10 cellular contexts compared by ENCODE assay signal in genomic region chr18:48997681-48997984, GRCh38. TPM values are rescaled to one million over a fixed set of nuclear protein-coding genes. Genes with fewer than 3 reads are reported as not detected.
DNase-seq lines count a peak whose midpoint lies in the region; ATAC-seq and TF ChIP-seq lines count a peak whose summit lies in the region.
"Had no signal": no experiment of that assay in that cellular context is flagged by ENCODE, and none has a peak within 500 bp of the region (broad histone marks: within the 10 kb centered on the region; RNA-seq: fewer than 3 reads in every experiment).

No MANE protein-coding gene starts in this region.

- H3K4me1 ChIP-seq in SJSA1 (replicated peaks) (peaks cover 81% of the 10 kb centered on the region), hepatocyte (ENCODE audit: insufficient read depth) (peaks cover 40% of the 10 kb centered on the region), smooth muscle cell (ENCODE audit: low read depth) (peaks cover 18% of the 10 kb centered on the region), colonic mucosa (peaks cover 7% of the 10 kb centered on the region)

- H3K9ac ChIP-seq in smooth muscle cell (ENCODE audit: low read depth) = peak overlapping the region; percentile 98
- peak overlapping the region in 1 of 2 donors; percentile 5 for H3K9ac ChIP-seq in colonic mucosa (ENCODE audit: low read depth in 2 of 2, low read length in 2 of 2)

- H3F3A ChIP-seq in smooth muscle cell (ENCODE audit: low read depth) = peaks cover 20% of the 10 kb centered on the region

- intact Hi-C loops in colonic mucosa (cut with DNase I) = no loop called here

- no peaks in the 10 kb centered on the region for H3K9me2 ChIP-seq in hepatocyte (replicated peaks; ENCODE audit: insufficient read depth)

- 73% methylated on average over 6 of the region's 6 CpGs for WGBS in hepatocyte (ENCODE audit: low lambda C conversion rate, missing lambda C conversion rate)
- WGBS in smooth muscle cell (ENCODE audit: low lambda C conversion rate) = 43% methylated on average over 6 of the region's 6 CpGs

- H3K4me3 ChIP-seq in SJSA1 = no peak overlapping the region
- H3K4me3 ChIP-seq in hepatocyte = no peak overlapping the region
- no peak overlapping the region for H3K4me3 ChIP-seq in smooth muscle cell
- no peak overlapping the region for H3K4me3 ChIP-seq in colonic mucosa

- H3K27ac ChIP-seq in SJSA1 (peak overlapping the region; percentile 100), hepatocyte (peak overlapping the region; percentile 80), smooth muscle cell (ENCODE audit: low read depth) (peak overlapping the region; percentile 100), colonic mucosa (no peak overlapping the region)
- H3K27ac ChIP-seq: 22Rv1 had no signal

- H3K4me2 ChIP-seq in hepatocyte (no peak overlapping the region), smooth muscle cell (peak overlapping the region; percentile 79)

- H3K27me3 ChIP-seq in SJSA1 (replicated peaks) (no peaks in the 10 kb centered on the region), hepatocyte (no peaks in the 10 kb centered on the region), smooth muscle cell (ENCODE audit: low read depth) (no peaks in the 10 kb centered on the region), colonic mucosa (no peaks in the 10 kb centered on the region)

- no peaks in the 10 kb centered on the region for H3K9me3 ChIP-seq in SJSA1 (replicated peaks)
- H3K9me3 ChIP-seq in hepatocyte (ENCODE audit: low read depth) = no peaks in the 10 kb centered on the region
- H3K9me3 ChIP-seq in smooth muscle cell (replicated peaks; ENCODE audit: low read depth) = no peaks in the 10 kb centered on the region
- H3K9me3 ChIP-seq in colonic mucosa = no peaks in the 10 kb centered on the region

- no peak for TF ChIP-seq CTCF in hepatocyte (IDR thresholded peaks at IDR 0.05; ENCODE audit: poor library complexity)
- no peak for TF ChIP-seq CTCF in smooth muscle cell (IDR thresholded peaks at IDR 0.05; ENCODE audit: borderline replicate concordance, insufficient read depth, poor library complexity, severe bottlenecking)
- no peak for TF ChIP-seq CTCF in colonic mucosa (IDR thresholded peaks at IDR 0.05)

- no peaks in the 10 kb centered on the region for H3K79me2 ChIP-seq in hepatocyte
- H3K79me2 ChIP-seq in smooth muscle cell (ENCODE audit: low read depth) = no peaks in the 10 kb centered on the region

- H2AFZ ChIP-seq in hepatocyte (no peak overlapping the region), smooth muscle cell (ENCODE audit: low read depth) (no peak overlapping the region)

- H4K20me1 ChIP-seq in hepatocyte (ENCODE audit: insufficient read depth, poor library complexity, severe bottlenecking) = no peaks in the 10 kb centered on the region
- H4K20me1 ChIP-seq in smooth muscle cell (ENCODE audit: low read depth) = no peaks in the 10 kb centered on the region

- peak; percentile 26 for DNase-seq in DMS153 treated with DMSO at 0.1 percent for 48 hours (lab: John Stamatoyannopoulos, UW; ENCODE audit: unreplicated experiment)
- DNase-seq in DMS153 (lab: John Stamatoyannopoulos, UW) = no peak
- DNase-seq in SJSA1 (ENCODE audit: low read depth in 1 of 2, low spot score in 2 of 2) = peak in 1 of 2 experiments; percentile 90
- DNase-seq in hepatocyte (ENCODE audit: low spot score) = no peak
- DNase-seq in smooth muscle cell (lab: John Stamatoyannopoulos, UW; ENCODE audit: unreplicated experiment) = no peak
- no peak for DNase-seq in HK-2 (ENCODE audit: unreplicated experiment)
- DNase-seq in colonic mucosa = no peak
- DNase-seq: NCI-H2081 had no signal

- H3K36me3 ChIP-seq in SJSA1 (no peaks in the 10 kb centered on the region), hepatocyte (replicated peaks; ENCODE audit: insufficient read depth, low read depth) (no peaks in the 10 kb centered on the region), smooth muscle cell (ENCODE audit: low read depth) (no peaks in the 10 kb centered on the region), colonic mucosa (no peaks in the 10 kb centered on the region)

- no peak for ATAC-seq in GM19463 (IDR thresholded peaks at IDR 0.05; ENCODE audit: unreplicated experiment)

RNA-seq across cellular contexts. Expression of gene SMAD7, which starts 46.9 kb away (rescaled TPM):
- 52.2 and 64.5 TPM in 2 replicates for total RNA-seq in SJSA1 (2014; rRNA removed; shearing (Covaris generic))
- total RNA-seq in hepatocyte (66.2 and 71.1 TPM in 2 replicates), smooth muscle cell (114 and 142 TPM in 2 replicates), colonic mucosa (10 to 100 TPM; 21.2 to 21.6 TPM)
- polyA plus RNA-seq in hepatocyte (61.5 and 65.4 TPM in 2 replicates), smooth muscle cell (134 and 136 TPM in 2 replicates)
